In the genomic region with DNA sequence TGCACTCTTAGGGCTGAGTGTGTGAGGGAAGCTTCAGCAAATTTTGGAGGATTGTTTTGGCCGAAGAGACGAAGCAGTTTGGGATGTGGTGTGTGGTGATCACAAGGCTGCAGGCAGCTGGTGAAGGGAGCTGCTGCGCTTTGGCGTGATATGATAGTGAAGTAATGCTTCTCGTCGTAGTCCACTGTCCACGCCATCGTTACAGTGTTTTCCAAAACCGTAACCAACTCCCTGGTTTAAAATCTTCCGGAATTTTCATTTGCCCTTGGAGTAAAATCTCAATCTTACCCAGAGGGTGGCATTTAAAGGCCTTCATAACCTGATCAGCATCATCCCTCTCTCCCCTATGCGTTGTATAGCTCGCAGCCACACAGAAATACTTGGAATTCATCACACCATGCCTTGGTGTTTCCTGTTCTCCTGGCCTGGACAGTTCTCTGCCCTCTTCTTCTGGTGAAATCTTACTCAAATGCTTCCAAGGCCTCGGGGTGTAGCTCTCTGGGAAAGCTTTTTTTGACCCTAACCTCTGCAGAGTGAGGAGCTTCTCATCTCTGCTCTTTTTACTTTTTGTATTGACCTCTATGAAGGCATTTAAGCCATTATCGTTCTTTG, we compare ENCODE assay signal across 8 cellular contexts. TPM values are rescaled to one million over a fixed set of nuclear protein-coding genes. Genes with fewer than 3 reads are reported as not detected.
A peak's percentile ranks its signal among the peaks of the same experiment; 100 is the strongest.
DNase-seq lines count a peak whose midpoint lies in the region; ATAC-seq and TF ChIP-seq lines count a peak whose summit lies in the region.

No MANE protein-coding gene starts in this region.

- TSS peak; percentile 32 for BruUV-seq in PC-9 (replicated peaks; lab: Mats Ljungman, UMichigan)

- POLR2A ChIA-PET in PC-9 (lab: Charles Lee; ENCODE audit: unreplicated experiment) = interaction anchor here (0.5 kb wide), 1 partner anchor 272 kb away, joined by 4 read pairs; no protein-coding TSS in a partner anchor

- H3K9me3 ChIP-seq in PC-9 (ENCODE audit: insufficient read depth, low read depth) (no peaks in the 10 kb centered on the region), lung (ENCODE audit: control insufficient read depth in 2 of 2, insufficient read depth in 1 of 2, low read length in 1 of 2) (peaks cover 0 to 3% of the 10 kb centered on the region in 2 donors), thymus (ENCODE audit: control insufficient read depth) (no peaks in the 10 kb centered on the region)

- H3K4me1 ChIP-seq in PC-9 (replicated peaks; ENCODE audit: insufficient read depth) (peaks cover 21% of the 10 kb centered on the region), lung (ENCODE audit: control insufficient read depth in 2 of 2, insufficient read depth in 2 of 2, low read length in 2 of 2) (peaks cover 5 to 8% of the 10 kb centered on the region in 2 donors), thymus (ENCODE audit: control insufficient read depth, insufficient read depth, low read length) (peaks cover 18% of the 10 kb centered on the region)

- H3K27ac ChIP-seq in PC-9 = 0 out of 2 replicates have a peak overlapping the region, but pooled peaks have one; percentile 7
- H3K27ac ChIP-seq in lung (ENCODE audit: low read depth in 1 of 2, low read length in 1 of 2) = peak overlapping the region; percentile 85 to 94
- H3K27ac ChIP-seq in thymus (ENCODE audit: low read depth) = peak overlapping the region; percentile 83

- H4K20me1 ChIP-seq in PC-9 (ENCODE audit: insufficient read depth) = peaks cover 13% of the 10 kb centered on the region; the same call in 1 of the 2 replicates

- intact Hi-C loops in PC-9 (cut with micrococcal nuclease; ENCODE audit: unreplicated experiment) = no loop called here

- H3K4me3 ChIP-seq in PC-9 (peak overlapping the region; percentile 86), lung (peak overlapping the region; percentile 94), thymus (ENCODE audit: low read length) (peak overlapping the region; percentile 73)

- ATAC-seq in HG02763 (IDR thresholded peaks at IDR 0.05; ENCODE audit: unreplicated experiment) (peak; percentile 13), lung (ENCODE audit: insufficient read depth, low FRiP score) (no peak)

- TF ChIP-seq CTCF in PC-9 (conservative IDR thresholded peaks at IDR 0.05) (no peak), lung (IDR thresholded peaks at IDR 0.05; ENCODE audit: control extremely low read depth, extremely low read depth) (no peak)

- CTCF ChIA-PET in PC-9 (lab: Charles Lee) = no interaction called here

- H3K9me2 ChIP-seq in PC-9 (ENCODE audit: insufficient read depth) = no peaks in the 10 kb centered on the region

- peak overlapping the region; percentile 89 for H3K4me2 ChIP-seq in PC-9

- H3K79me2 ChIP-seq in PC-9 (ENCODE audit: low read depth) = peaks cover 57% of the 10 kb centered on the region

- peak overlapping the region; percentile 91 for H2AFZ ChIP-seq in PC-9

- DNase-seq in NCI-H2171 treated with DMSO at 0.1 percent for 48 hours (lab: John Stamatoyannopoulos, UW) = peak; percentile 0
- DNase-seq in NCI-H2171 (lab: John Stamatoyannopoulos, UW) = no peak
- DNase-seq in PC-9 = peak; percentile 12 to 35
- DNase-seq in dermis blood vessel endothelial cell = peak; percentile 52
- no peak for DNase-seq in lung (ENCODE audit: low spot score)
- DNase-seq in iPS-NIHi11 (ENCODE audit: low spot score) = no peak

- 0 to 1% methylated on average over 14 of the region's 14 CpGs for WGBS in lung, 2 donors
- under 1% methylated on average over 14 of the region's 14 CpGs for WGBS in thymus

- no peaks in the 10 kb centered on the region for H3K27me3 ChIP-seq in PC-9 (ENCODE audit: insufficient read depth, low read depth)
- no peaks in the 10 kb centered on the region for H3K27me3 ChIP-seq in lung (ENCODE audit: control insufficient read depth, insufficient read depth)
- no peaks in the 10 kb centered on the region for H3K27me3 ChIP-seq in thymus (ENCODE audit: control insufficient read depth, insufficient read depth)

- H3K36me3 ChIP-seq in PC-9 (ENCODE audit: low read depth) (no peaks in the 10 kb centered on the region), lung (ENCODE audit: control insufficient read depth in 2 of 2, insufficient read depth in 2 of 2, low read length in 2 of 2) (no peaks in the 10 kb centered on the region), thymus (ENCODE audit: control insufficient read depth, insufficient read depth) (no peaks in the 10 kb centered on the region)

- peaks cover 13% of the 10 kb centered on the region for H3F3A ChIP-seq in PC-9 (ENCODE audit: insufficient read depth, low read depth)

RNA-seq across cellular contexts. Expression of gene MPHOSPH8, which starts 0.8 kb away (rescaled TPM):
- total RNA-seq in PC-9 (2021) (17.0 and 18.2 TPM in 2 replicates), dermis blood vessel endothelial cell (15.0 and 18.8 TPM in 2 replicates), lung (10 to 100 TPM; 24.2 to 39.1 TPM)
- polyA plus RNA-seq in lung (10 to 100 TPM; 16.5 to 35.0 TPM), thymus (37.6 TPM)

Comparison
In these comparisons a context has a peak if more than half of its experiments do, and no peak if none do; other contexts are left out.
1. DNase-seq: peak in NCI-H2171 treated with DMSO at 0.1 percent for 48 hours (single experiment), PC-9 (2 of 2) and dermis blood vessel endothelial cell (single experiment); none in NCI-H2171 (single experiment), lung (single experiment) and iPS-NIHi11 (single experiment).
2. H3K27ac ChIP-seq: peak in every context shown above with its lines; median percentile 90 in lung; 83 in thymus; 7 in PC-9.
3. Peak in every context shown above with its lines, with median percentiles within 50 percentile points of each other: H3K4me3 ChIP-seq.